8 cellular contexts compared by ENCODE assay signal in genomic region chr7:35624299-35625186, GRCh38.
A peak's percentile ranks its signal among the peaks of the same experiment; 100 is the strongest.
DNase-seq lines count a peak whose midpoint lies in the region; ATAC-seq and TF ChIP-seq lines count a peak whose summit lies in the region.

No MANE protein-coding gene starts in this region.

- H3K36me3 ChIP-seq in SJCRH30 (peaks cover 4% of the 10 kb centered on the region), iPS DF 6.9 (ENCODE audit: control insufficient read depth, insufficient read depth, low read length) (no peaks in the 10 kb centered on the region)

- H3K27me3 ChIP-seq in SJCRH30 (no peaks in the 10 kb centered on the region), iPS DF 6.9 (ENCODE audit: control insufficient read depth, insufficient read depth, low read length) (no peaks in the 10 kb centered on the region)

- in situ Hi-C loops in astrocyte of the spinal cord (cut with HindIII; ENCODE audit: low sequenced_read_pairs), result no loop called here

- H3K4me3 ChIP-seq in GM12865 (ENCODE audit: low read depth, low read length) (no peak overlapping the region), SJCRH30 (no peak overlapping the region), astrocyte of the spinal cord (ENCODE audit: low read depth, low read length) (no peak overlapping the region), iPS DF 6.9 (ENCODE audit: low read length) (no peak overlapping the region)

- H3K4me1 ChIP-seq in SJCRH30 (no peaks in the 10 kb centered on the region), iPS DF 6.9 (ENCODE audit: control insufficient read depth, insufficient read depth, low read length) (no peaks in the 10 kb centered on the region; the same call in 1 of the 2 replicates)

- DNase-seq in GM12865 (ENCODE audit: low read depth) (peak; percentile 49), Kasumi-1 (lab: John Stamatoyannopoulos, UW) (peak; percentile 77 to 80), SJCRH30 (peak; percentile 41 to 80), astrocyte of the spinal cord (ENCODE audit: low read depth, low spot score) (peak; percentile 32), iPS DF 6.9 (ENCODE audit: low read depth, low spot score) (peak; percentile 43)
- DNase-seq in stimulated activated CD4-positive, alpha-beta T cell treated with anti-CD3 and anti-CD28 coated beads, Interleukin-1b, Interleukin-23, amount 100 ng/mL, for 48 hours, result peak; percentile 21

- no peak overlapping the region for H3K27ac ChIP-seq in SJCRH30
- H3K27ac ChIP-seq in iPS DF 6.9 (ENCODE audit: low read length), result no peak overlapping the region

- TF ChIP-seq CTCF in GM12865 (IDR thresholded peaks at IDR 0.05; ENCODE audit: insufficient read depth, low read depth, low read length, missing control alignments) (peak; percentile 80), astrocyte of the spinal cord (IDR thresholded peaks at IDR 0.05; ENCODE audit: low read depth, low read length) (peak; percentile 82)

- H3K9me3 ChIP-seq in SJCRH30 (replicated peaks) (no peaks in the 10 kb centered on the region), iPS DF 6.9 (ENCODE audit: control insufficient read depth, insufficient read depth, low read length) (no peaks in the 10 kb centered on the region)

- no CpG with 5 or more reads among the region's 16 CpGs for WGBS in iPS DF 6.9 (ENCODE audit: insufficient coverage, insufficient read length)

- ATAC-seq in GM21825 (IDR thresholded peaks at IDR 0.05; ENCODE audit: unreplicated experiment) (peak; percentile 80), GM18873 (IDR thresholded peaks at IDR 0.05; ENCODE audit: low FRiP score, unreplicated experiment) (no peak)

Comparison
In these comparisons a context has a peak if more than half of its experiments do, and no peak if none do; other contexts are left out.
1. DNase-seq: peak in every context shown above with its lines; median percentile 78 in Kasumi-1; 60 in SJCRH30; 49 in GM12865; 43 in iPS DF 6.9; 32 in astrocyte of the spinal cord; 21 in stimulated activated CD4-positive, alpha-beta T cell treated with anti-CD3 and anti-CD28 coated beads, Interleukin-1b, Interleukin-23, amount 100 ng/mL, for 48 hours.